Comparison of ENCODE assay signal across 14 cellular contexts in genomic region chr1:156970017-156970416, GRCh38. TPM values are rescaled to one million over a fixed set of nuclear protein-coding genes. Genes with fewer than 3 reads are reported as not detected.
DNase-seq lines count a peak whose midpoint lies in the region; ATAC-seq and TF ChIP-seq lines count a peak whose summit lies in the region.
"Had no signal": no experiment of that assay in that cellular context is flagged by ENCODE, and none has a peak within 500 bp of the region (broad histone marks: within the 10 kb centered on the region; RNA-seq: fewer than 3 reads in every experiment).

No MANE protein-coding gene starts in this region.

- H3K36me3 Mint-ChIP-seq in endodermal cell (ENCODE audit: low read depth): peaks cover 88% of the 10 kb centered on the region
- H3K36me3 Mint-ChIP-seq: activated naive CD8-positive, alpha-beta T cell treated with anti-CD3 and anti-CD28 coated beads, Interleukin-2, amount 10 ng/mL, durations not matched to agents 7 days and 5 days had no signal

- H3K9me3 ChIP-seq in OCI-LY1 (ENCODE audit: low read length) (no peaks in the 10 kb centered on the region), endodermal cell (ENCODE audit: control insufficient read depth, low read length) (no peaks in the 10 kb centered on the region)

- H3K4me1 Mint-ChIP-seq in endodermal cell: peaks cover 5% of the 10 kb centered on the region
- H3K4me1 Mint-ChIP-seq: activated naive CD8-positive, alpha-beta T cell treated with anti-CD3 and anti-CD28 coated beads, Interleukin-2, amount 10 ng/mL, durations not matched to agents 7 days and 5 days had no signal

- H4K20me1 ChIP-seq in OCI-LY1 (ENCODE audit: insufficient read depth, low read length): no peaks in the 10 kb centered on the region

- TF ChIP-seq CTCF in 22Rv1 (IDR thresholded peaks at IDR 0.05): peak; percentile 20; the same call in 1 of the 2 replicates
- peak; percentile 30 for TF ChIP-seq CTCF in GM06990 (IDR thresholded peaks at IDR 0.05; ENCODE audit: insufficient read depth, low read length, poor library complexity, severe bottlenecking)
- TF ChIP-seq CTCF in OCI-LY1 (IDR thresholded peaks at IDR 0.05; ENCODE audit: low read length): peak; percentile 38
- peak; percentile 48 for TF ChIP-seq CTCF in endodermal cell (conservative IDR thresholded peaks at IDR 0.05)
- TF ChIP-seq CTCF in coronary artery (IDR thresholded peaks at IDR 0.05): no peak

- no peak for ATAC-seq in GM21737 (IDR thresholded peaks at IDR 0.05; ENCODE audit: unreplicated experiment)
- ATAC-seq: activated CD8-positive, alpha-beta T cell treated with anti-CD3 and anti-CD28 coated beads for 36 hours had no signal

- H3K27me3 ChIP-seq in GM06990 (replicated peaks; ENCODE audit: control insufficient read depth, insufficient read depth, low read length) (no peaks in the 10 kb centered on the region), OCI-LY1 (ENCODE audit: insufficient read depth, low read length) (no peaks in the 10 kb centered on the region), endodermal cell (ENCODE audit: control insufficient read depth, insufficient read depth, low read length, poor library complexity, severe bottlenecking) (no peaks in the 10 kb centered on the region)

- DNase-seq in GM06990 (ENCODE audit: extremely low read depth, insufficient read length): no peak
- DNase-seq in endodermal cell: peak; percentile 17
- no peak for DNase-seq in kidney glomerular epithelial cell (lab: John Stamatoyannopoulos, UW)
- DNase-seq in coronary artery (ENCODE audit: low spot score): no peak
- no peak for DNase-seq in cerebellum (ENCODE audit: low spot score)
- DNase-seq: activated CD8-positive, alpha-beta T cell treated with anti-CD3 and anti-CD28 coated beads for 36 hours; activated naive CD8-positive, alpha-beta T cell treated with anti-CD3 and anti-CD28 coated beads, Interleukin-2, amount 10 ng/mL, durations not matched to agents 7 days and 5 days; NCI-H2227 treated with DMSO at 0.1 percent for 48 hours; SW 1271 had no signal

- H3K4me1 ChIP-seq in OCI-LY1 (ENCODE audit: insufficient read depth, low read length, severe bottlenecking) (no peaks in the 10 kb centered on the region), endodermal cell (ENCODE audit: control insufficient read depth, insufficient read depth, low read length) (peaks cover 5% of the 10 kb centered on the region)

- H3F3A ChIP-seq in OCI-LY1 (ENCODE audit: insufficient read depth, low read length): no peaks in the 10 kb centered on the region

- H3K4me2 ChIP-seq in OCI-LY1 (ENCODE audit: low read length): no peak overlapping the region

- H3K27ac ChIP-seq in 22Rv1 (no peak overlapping the region), OCI-LY1 (ENCODE audit: low read depth, low read length, poor library complexity, severe bottlenecking) (no peak overlapping the region), endodermal cell (ENCODE audit: low read depth, low read length) (no peak overlapping the region), coronary artery (no peak overlapping the region)

- H3K36me3 ChIP-seq in GM06990 (ENCODE audit: control insufficient read depth, insufficient read depth, low read length): 0 out of 2 replicates have a peak, but pooled peaks cover 1% of the 10 kb centered on the region
- no peaks in the 10 kb centered on the region for H3K36me3 ChIP-seq in OCI-LY1 (ENCODE audit: insufficient read depth, low read length)
- peaks cover 97% of the 10 kb centered on the region for H3K36me3 ChIP-seq in endodermal cell (ENCODE audit: control insufficient read depth, insufficient read depth, low read length)

- no peak overlapping the region for H3K27ac Mint-ChIP-seq in endodermal cell
- H3K27ac Mint-ChIP-seq: activated CD8-positive, alpha-beta T cell treated with anti-CD3 and anti-CD28 coated beads for 36 hours; activated naive CD8-positive, alpha-beta T cell treated with anti-CD3 and anti-CD28 coated beads, Interleukin-2, amount 10 ng/mL, durations not matched to agents 7 days and 5 days; CD14-positive monocyte had no signal

- no peaks in the 10 kb centered on the region for H3K27me3 Mint-ChIP-seq in endodermal cell (ENCODE audit: insufficient read depth)

- H3K9me2 ChIP-seq in OCI-LY1 (ENCODE audit: low read depth, low read length): no peaks in the 10 kb centered on the region

- H3K4me3 ChIP-seq in GM06990 (replicated peaks; ENCODE audit: low read depth, low read length) (no peak overlapping the region), OCI-LY1 (ENCODE audit: low read depth, low read length, poor library complexity, severe bottlenecking) (no peak overlapping the region), endodermal cell (ENCODE audit: low read length) (no peak overlapping the region), coronary artery (no peak overlapping the region)

- no peaks in the 10 kb centered on the region for H3K9me3 Mint-ChIP-seq in endodermal cell
- H3K9me3 Mint-ChIP-seq: activated CD8-positive, alpha-beta T cell treated with anti-CD3 and anti-CD28 coated beads for 36 hours; activated naive CD8-positive, alpha-beta T cell treated with anti-CD3 and anti-CD28 coated beads, Interleukin-2, amount 10 ng/mL, durations not matched to agents 7 days and 5 days; CD14-positive monocyte had no signal

- no peak overlapping the region for H3K9ac ChIP-seq in OCI-LY1 (ENCODE audit: low read length)
- H3K9ac ChIP-seq in endodermal cell (ENCODE audit: extremely low read depth, low read length, poor library complexity, severe bottlenecking): no peak overlapping the region

- no peak overlapping the region for H2AFZ ChIP-seq in OCI-LY1 (ENCODE audit: low read length)

- no peaks in the 10 kb centered on the region for H3K79me2 ChIP-seq in OCI-LY1 (ENCODE audit: insufficient read depth, low read length)

- H3K4me3 Mint-ChIP-seq in endodermal cell: no peak overlapping the region
- H3K4me3 Mint-ChIP-seq: activated CD8-positive, alpha-beta T cell treated with anti-CD3 and anti-CD28 coated beads for 36 hours; activated naive CD8-positive, alpha-beta T cell treated with anti-CD3 and anti-CD28 coated beads, Interleukin-2, amount 10 ng/mL, durations not matched to agents 7 days and 5 days; CD14-positive monocyte had no signal

- WGBS in endodermal cell (ENCODE audit: insufficient coverage in 1 of 2, insufficient read length in 1 of 2), 2 experiments: 78 to 93% methylated on average over 3 of the region's 3 CpGs

RNA-seq across cellular contexts. Expression of gene LRRC71, which starts 49.6 kb away (rescaled TPM):
- total RNA-seq in endodermal cell: not detected
- not detected for polyA plus RNA-seq in endodermal cell (2013, experiment 1 of 2)
- not detected for polyA plus RNA-seq in endodermal cell (2013, experiment 2 of 2)
- 0.64 TPM for total RNA-seq in cerebellum
- total RNA-seq: activated CD8-positive, alpha-beta T cell treated with anti-CD3 and anti-CD28 coated beads for 36 hours; activated naive CD8-positive, alpha-beta T cell treated with anti-CD3 and anti-CD28 coated beads, Interleukin-2, amount 10 ng/mL, durations not matched to agents 7 days and 5 days; myocyte had no signal
- polyA plus RNA-seq: CD14-positive monocyte had no signal
